18 cellular contexts compared by ENCODE assay signal in genomic region chr9:137989156-137989555, GRCh38.
"Had no signal": no experiment of that assay in that cellular context is flagged by ENCODE, and none has a peak within 500 bp of the region (broad histone marks: within the 10 kb centered on the region; RNA-seq: fewer than 3 reads in every experiment).

No MANE protein-coding gene starts in this region.

- ATAC-seq: effector memory CD8-positive, alpha-beta T cell; gastrocnemius medialis; left lung; naive thymus-derived CD4-positive, alpha-beta T cell; psoas muscle; upper lobe of right lung had no signal

- H3K36me3 ChIP-seq: esophagus muscularis mucosa, gastrocnemius medialis, left lung, tibial nerve, upper lobe of right lung, vagina had no signal

- H3K27me3 ChIP-seq: vagina had no signal

- H3K27ac ChIP-seq: epithelial cell of prostate, esophagus muscularis mucosa, gastrocnemius medialis, left lung, psoas muscle, tibial nerve, upper lobe of right lung, vagina had no signal

- H3K4me1 ChIP-seq: esophagus muscularis mucosa, gastrocnemius medialis, left lung, psoas muscle, tibial nerve, upper lobe of right lung, vagina had no signal

- H3K9me3 ChIP-seq: esophagus muscularis mucosa, gastrocnemius medialis, left lung, psoas muscle, tibial nerve, upper lobe of right lung, vagina had no signal

- H3K4me3 ChIP-seq: esophagus muscularis mucosa, gastrocnemius medialis, left lung, lung, psoas muscle, tibial nerve, upper lobe of right lung, vagina had no signal

- DNase-seq: effector memory CD8-positive, alpha-beta T cell; gastrocnemius medialis; islet precursor cell; left lung; mesenchymal stem cell; naive thymus-derived CD4-positive, alpha-beta T cell; nephron progenitor cell; psoas muscle; retina; small intestine; stimulated activated CD4-positive, alpha-beta T cell treated with anti-CD3 and anti-CD28 coated beads, Interleukin-12 subunit alpha, Interleukin-12 subunit beta, amount 100 ng/mL, for 4 hours; stimulated activated naive CD4-positive, alpha-beta T cell; upper lobe of right lung had no signal
